Comparison of ENCODE assay signal across 26 cellular contexts in the genomic region with DNA sequence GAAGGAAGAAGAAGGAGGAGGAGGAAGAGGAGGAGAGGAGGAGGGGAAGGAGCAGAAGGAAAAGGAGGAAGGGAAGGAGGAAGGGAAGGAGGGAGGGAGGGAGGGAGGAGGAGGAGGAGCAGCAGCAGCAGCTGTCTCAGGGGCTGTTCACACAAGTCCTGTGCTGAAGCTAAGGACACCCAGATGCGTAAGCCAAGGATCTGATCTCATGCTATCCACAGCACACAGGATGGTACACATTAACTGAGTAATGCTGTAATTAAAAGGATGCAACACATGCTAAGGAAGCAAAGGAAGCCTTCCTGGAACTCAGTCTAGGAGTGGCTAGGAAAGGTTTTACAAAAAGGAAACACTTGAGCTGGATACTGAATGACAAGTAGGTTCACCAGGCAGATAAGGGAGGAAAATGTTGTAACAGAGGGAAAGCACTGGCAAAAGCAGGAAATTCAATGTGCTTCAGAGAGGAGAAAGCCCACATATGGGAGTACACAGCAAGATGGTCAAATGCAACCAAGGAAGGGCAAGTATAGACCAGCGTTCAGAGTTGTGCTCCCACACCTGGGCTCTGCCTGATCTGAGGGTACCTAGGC. TPM values are rescaled to one million over a fixed set of nuclear protein-coding genes. Genes with fewer than 3 reads are reported as not detected.
DNase-seq lines count a peak whose midpoint lies in the region; ATAC-seq and TF ChIP-seq lines count a peak whose summit lies in the region.
"Had no signal": no experiment of that assay in that cellular context is flagged by ENCODE, and none has a peak within 500 bp of the region (broad histone marks: within the 10 kb centered on the region; RNA-seq: fewer than 3 reads in every experiment).

No MANE protein-coding gene starts in this region.

- peaks cover 5% of the 10 kb centered on the region; the same call in 1 of the 2 replicates for H3K36me3 Mint-ChIP-seq in HFFc6 (ENCODE audit: low read depth)
- H3K36me3 Mint-ChIP-seq: mesothelial cell of epicardium, natural killer cell had no signal

- peaks cover 54% of the 10 kb centered on the region for H3K4me1 Mint-ChIP-seq in HFFc6 (ENCODE audit: low read depth)
- H3K4me1 Mint-ChIP-seq: mesothelial cell of epicardium had no signal

- no peak for TF ChIP-seq POLR2A in thyroid gland (IDR thresholded peaks at IDR 0.05)

- H3K27me3 ChIP-seq in thyroid gland, result no peaks in the 10 kb centered on the region
- H3K27me3 ChIP-seq: gastrocnemius medialis, upper lobe of left lung had no signal

- 92 to 100% methylated on average over 2 of the region's 2 CpGs for WGBS in thyroid gland, 2 donors

- intact Hi-C loops in thyroid gland (cut with DNase I), result no loop called here

- no peaks in the 10 kb centered on the region for H3K4me1 ChIP-seq in thyroid gland
- H3K4me1 ChIP-seq: left ventricle myocardium inferior, upper lobe of left lung had no signal

- H3K4me3 Mint-ChIP-seq in HFFc6, result no peak overlapping the region
- H3K4me3 Mint-ChIP-seq: activated CD8-positive, alpha-beta memory T cell treated with anti-CD3 and anti-CD28 coated beads, Interleukin-2, amount 10 ng/mL, durations not matched to agents 7 days and 5 days; activated T-cell treated with anti-CD3 and anti-CD28 coated beads, Interleukin-2, amount 50 U/mL, for 72 hours; mesothelial cell of epicardium; natural killer cell had no signal

- no peak for TF ChIP-seq CTCF in AG10803 (conservative IDR thresholded peaks at IDR 0.05; ENCODE audit: low read length)
- no peak for TF ChIP-seq CTCF in HFFc6 (IDR thresholded peaks at IDR 0.05)
- TF ChIP-seq CTCF in thyroid gland (IDR thresholded peaks at IDR 0.05), result no peak

- DNase-seq in AG10803 (ENCODE audit: low read depth), result peak; percentile 72
- DNase-seq in HFFc6, result peak; percentile 45
- peak; percentile 24 for DNase-seq in amniotic epithelial cell (ENCODE audit: low read depth)
- DNase-seq in kidney tubule cell (ENCODE audit: low spot score), result peak; percentile 36
- no peak for DNase-seq in thyroid gland
- DNase-seq in cerebellar nuclear complex (lab: John Stamatoyannopoulos, UW), result no peak
- no peak for DNase-seq in NCI-H1930 (lab: John Stamatoyannopoulos, UW)
- DNase-seq: activated CD4-positive, alpha-beta T cell treated with anti-CD3 and anti-CD28 coated beads, Interleukin-2, amount 50 U/mL, for 1 hour; activated CD8-positive, alpha-beta memory T cell treated with anti-CD3 and anti-CD28 coated beads, Interleukin-2, amount 10 ng/mL, durations not matched to agents 7 days and 5 days; activated naive CD4-positive, alpha-beta T cell treated with anti-CD3 and anti-CD28 coated beads, Interleukin-2, amount 50 U/mL, for 16 hours; activated T-cell treated with anti-CD3 and anti-CD28 coated beads, Interleukin-2, amount 50 U/mL, for 72 hours; cortex of kidney; gastrocnemius medialis; Kasumi-1; left ventricle myocardium inferior; natural killer cell; NCI-H1694 treated with DMSO at 0.1 percent for 48 hours; NCI-H748 treated with DMSO at 0.1 percent for 48 hours; stimulated activated CD4-positive, alpha-beta T cell treated with anti-CD3 and anti-CD28 coated beads, Interleukin-2, amount 100 ng/mL, for 24 hours; T-helper 9 cell; upper lobe of left lung had no signal

- no peak overlapping the region for H3K4me3 ChIP-seq in AG10803 (ENCODE audit: low read length)
- H3K4me3 ChIP-seq in thyroid gland (replicated peaks in 1 of 3), result no peak overlapping the region
- H3K4me3 ChIP-seq: gastrocnemius medialis, left ventricle myocardium inferior, smooth muscle cell, upper lobe of left lung had no signal

- H3K27ac ChIP-seq in thyroid gland, result no peak overlapping the region
- H3K27ac ChIP-seq: C4-2B, gastrocnemius medialis, left ventricle myocardium inferior, upper lobe of left lung had no signal

- ATAC-seq in GM21529 (IDR thresholded peaks at IDR 0.05; ENCODE audit: unreplicated experiment), result no peak
- ATAC-seq: activated CD8-positive, alpha-beta memory T cell treated with anti-CD3 and anti-CD28 coated beads, Interleukin-2, amount 10 ng/mL, durations not matched to agents 7 days and 5 days; activated T-cell treated with anti-CD3 and anti-CD28 coated beads, Interleukin-2, amount 50 U/mL, for 72 hours; gastrocnemius medialis; natural killer cell had no signal

- H3K27me3 Mint-ChIP-seq in HFFc6 (ENCODE audit: insufficient read depth), result peaks cover 1% of the 10 kb centered on the region; the same call in 1 of the 2 replicates
- H3K27me3 Mint-ChIP-seq: activated CD8-positive, alpha-beta memory T cell treated with anti-CD3 and anti-CD28 coated beads, Interleukin-2, amount 10 ng/mL, durations not matched to agents 7 days and 5 days had no signal

- no peaks in the 10 kb centered on the region for H3K9me3 ChIP-seq in thyroid gland
- H3K9me3 ChIP-seq: gastrocnemius medialis, left ventricle myocardium inferior, upper lobe of left lung had no signal

- peaks cover 3 to 8% of the 10 kb centered on the region in 2 donors for H3K36me3 ChIP-seq in thyroid gland

- peak overlapping the region; percentile 72 for H3K27ac Mint-ChIP-seq in HFFc6
- H3K27ac Mint-ChIP-seq: activated CD8-positive, alpha-beta memory T cell treated with anti-CD3 and anti-CD28 coated beads, Interleukin-2, amount 10 ng/mL, durations not matched to agents 7 days and 5 days; activated T-cell treated with anti-CD3 and anti-CD28 coated beads, Interleukin-2, amount 50 U/mL, for 72 hours; mesothelial cell of epicardium; natural killer cell had no signal

- no peaks in the 10 kb centered on the region for H3K9me3 Mint-ChIP-seq in HFFc6
- H3K9me3 Mint-ChIP-seq: activated T-cell treated with anti-CD3 and anti-CD28 coated beads, Interleukin-2, amount 50 U/mL, for 72 hours; mesothelial cell of epicardium; natural killer cell had no signal

RNA-seq across cellular contexts. Expression of gene TRIM66, which starts 32.0 kb away (rescaled TPM):
- total RNA-seq in HFFc6 (2021; fragmentation: NEBNext Ultra II Directional; extraction: Animal tissue kit (Norgen Biotek cat#: 25700)), result 1 to 10 TPM; 4.5 to 6.9 (median 5.6) TPM
- total RNA-seq in thyroid gland, result 10 to 100 TPM in 1 of 4 donors, 1 to 10 TPM in 3; 7.7 to 48.5 (median 9.4) TPM

RNA-seq across cellular contexts. Expression of gene RPL27A, which starts 32.1 kb away (rescaled TPM):
- 1,000 to 10,000 TPM in 4 of 6 experiments, 100 to 1,000 TPM in 2; 973 to 1,209 (median 1,069) TPM for total RNA-seq in HFFc6 (2021; fragmentation: NEBNext Ultra II Directional; extraction: Animal tissue kit (Norgen Biotek cat#: 25700))
- total RNA-seq in thyroid gland, result 1,000 to 10,000 TPM; 1,071 to 3,396 (median 1,647) TPM

RNA-seq across cellular contexts. Expression of gene STK33, which starts 56.5 kb away (rescaled TPM):
- total RNA-seq in HFFc6 (2021; fragmentation: NEBNext Ultra II Directional; extraction: Animal tissue kit (Norgen Biotek cat#: 25700)), result 1 to 10 TPM in 4 of 6 experiments, under 1 TPM in 1, not detected in 1; 0.73 to 4.0 (median 3.8) TPM
- total RNA-seq in thyroid gland, result 10 to 100 TPM; 29.3 to 49.8 (median 39.9) TPM
- total RNA-seq: A673 had no signal

Comparison
In these comparisons a context has a peak if more than half of its experiments do, and no peak if none do; other contexts are left out.
1. DNase-seq: peak in AG10803 (single experiment), HFFc6 (single experiment), amniotic epithelial cell (single experiment) and kidney tubule cell (single experiment); none in thyroid gland (0 of 2), cerebellar nuclear complex (0 of 2) and NCI-H1930 (0 of 2).
2. RNA of gene STK33, which starts 56.5 kb away (total RNA-seq): 29.3 to 49.8 TPM in thyroid gland; 0.73 to 4.0 TPM in HFFc6; every median in the first group is over 4 times any median in the second.